Comparison of ENCODE assay signal across 23 cellular contexts in the genomic region with DNA sequence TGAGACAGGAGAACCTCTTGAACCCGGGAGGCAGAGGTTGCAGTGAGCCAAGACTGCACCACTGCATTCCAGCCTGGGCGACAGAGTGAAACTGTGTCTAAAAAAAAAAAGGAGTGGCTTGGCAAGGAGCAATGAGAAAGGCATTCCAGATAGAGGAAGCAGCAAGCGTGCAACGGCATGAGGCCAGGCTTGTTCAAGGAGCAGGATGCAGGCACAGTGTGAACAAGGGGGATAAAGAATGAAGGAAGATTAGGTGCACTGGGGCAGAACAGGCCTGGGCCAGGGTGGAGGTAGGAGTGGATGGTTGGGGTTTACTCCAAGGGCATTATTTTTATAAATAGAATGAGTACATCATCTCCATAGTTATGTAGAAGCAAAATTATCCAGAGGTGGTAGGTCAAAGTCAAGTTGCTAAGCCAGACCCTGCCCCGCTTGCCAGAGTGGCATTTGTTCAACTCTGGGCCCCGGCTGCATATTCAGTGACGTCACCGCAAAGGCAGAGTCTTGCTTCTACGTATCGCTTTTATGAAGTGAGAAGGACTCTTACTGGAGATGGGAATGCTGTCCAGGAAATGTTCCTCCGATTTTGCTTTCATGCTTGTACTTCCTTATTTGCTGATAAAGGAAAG.
DNase-seq lines count a peak whose midpoint lies in the region; ATAC-seq and TF ChIP-seq lines count a peak whose summit lies in the region.
"Had no signal": no experiment of that assay in that cellular context is flagged by ENCODE, and none has a peak within 500 bp of the region (broad histone marks: within the 10 kb centered on the region; RNA-seq: fewer than 3 reads in every experiment).

No MANE protein-coding gene starts in this region.

- no peaks in the 10 kb centered on the region for H3K9me3 ChIP-seq in heart left ventricle
- H3K9me3 ChIP-seq in mucosa of rectum (ENCODE audit: control insufficient read depth in 2 of 2, low read length in 2 of 2): no peaks in the 10 kb centered on the region
- H3K9me3 ChIP-seq: BLaER1 treated with 17β-estradiol and CSF1 and Interleukin-3, amounts not matched to agents 10 nM and 100 nM; SJCRH30; suprapubic skin had no signal

- H3K4me1 Mint-ChIP-seq in central memory CD8-positive, alpha-beta T cell: no peaks in the 10 kb centered on the region
- H3K4me1 Mint-ChIP-seq: activated naive CD4-positive, alpha-beta T cell treated with anti-CD3 and anti-CD28 coated beads, Interleukin-2, amount 10 ng/mL, durations not matched to agents 7 days and 5 days; naive B cell; stimulated activated memory B cell treated with anti-CD40 and anti-IgM and Interleukin-4, amounts not matched to agents 10 μg/mL and 1 μg/mL and 100 μg/mL, for 72 hours had no signal

- no peak overlapping the region for H4K5ac ChIP-seq in mesendoderm (ENCODE audit: low read length)

- H4K8ac ChIP-seq in mesendoderm (ENCODE audit: low read depth, low read length): no peak overlapping the region

- no peak overlapping the region for H3K18ac ChIP-seq in mesendoderm (ENCODE audit: low read length)

- H3K4me3 ChIP-seq in heart left ventricle (no peak overlapping the region), mucosa of rectum (ENCODE audit: low read length in 2 of 2) (no peak overlapping the region), mesendoderm (ENCODE audit: low read length) (no peak overlapping the region)
- H3K4me3 ChIP-seq: BLaER1 treated with 17β-estradiol and CSF1 and Interleukin-3, amounts not matched to agents 10 nM and 100 nM; lung; SJCRH30; suprapubic skin had no signal

- H3K27ac Mint-ChIP-seq in central memory CD8-positive, alpha-beta T cell (ENCODE audit: low read depth): peak overlapping the region; percentile 36
- H3K27ac Mint-ChIP-seq: activated CD8-positive, alpha-beta memory T cell treated with anti-CD3 and anti-CD28 coated beads, Interleukin-2, amount 10 ng/mL, durations not matched to agents 7 days and 5 days; activated naive CD4-positive, alpha-beta T cell treated with anti-CD3 and anti-CD28 coated beads, Interleukin-2, amount 10 ng/mL, durations not matched to agents 7 days and 5 days; stimulated activated memory B cell treated with anti-CD40 and anti-IgM and Interleukin-4, amounts not matched to agents 10 μg/mL and 1 μg/mL and 100 μg/mL, for 72 hours had no signal

- CTCF ChIA-PET in RWPE1 (lab: Yijun Ruan, JAX): no interaction called here

- 35 to 51% (median 47%) methylated on average over 11 of the region's 11 CpGs for WGBS in heart left ventricle, 4 donors
- WGBS in mesendoderm (ENCODE audit: extremely low coverage, insufficient coverage, low lambda C conversion rate): no CpG with 5 or more reads among the region's 11 CpGs

- H2BK15ac ChIP-seq in mesendoderm (replicated peaks; ENCODE audit: low read depth): no peak overlapping the region

- H3K56ac ChIP-seq in mesendoderm (ENCODE audit: low read length): no peak overlapping the region

- no peak overlapping the region for H3K4ac ChIP-seq in mesendoderm (ENCODE audit: low read depth, low read length)

- no peak overlapping the region for H3K23ac ChIP-seq in mesendoderm (ENCODE audit: low read length)

- DNase-seq in EH (ENCODE audit: low read depth) (peak; percentile 26), heart left ventricle (peak in 3 of 5 donors; percentile 14 to 42 (median 41)), C1 segment of cervical spinal cord (lab: John Stamatoyannopoulos, UW) (no peak), T-helper 9 cell (no peak), RWPE1 (ENCODE audit: low spot score) (no peak), mesendoderm (no peak)
- no peak for DNase-seq in central memory CD8-positive, alpha-beta T cell (ENCODE audit: low spot score in 2 of 2)
- DNase-seq: activated CD4-positive, alpha-beta T cell treated with anti-CD3 and anti-CD28 coated beads for 4 hours; activated CD8-positive, alpha-beta memory T cell treated with anti-CD3 and anti-CD28 coated beads, Interleukin-2, amount 10 ng/mL, durations not matched to agents 7 days and 5 days; activated naive CD4-positive, alpha-beta T cell treated with anti-CD3 and anti-CD28 coated beads, Interleukin-2, amount 10 ng/mL, durations not matched to agents 7 days and 5 days; effector memory CD4-positive, alpha-beta T cell; H9; naive B cell; NCI-H1092; NCI-H187 treated with DMSO at 0.1 percent for 48 hours; NCI-H345; NCI-H82; SJCRH30 had no signal

- no peak overlapping the region for H3K4me2 ChIP-seq in mesendoderm (ENCODE audit: low read length)
- H3K4me2 ChIP-seq: BLaER1 treated with 17β-estradiol and CSF1 and Interleukin-3, amounts not matched to agents 10 nM and 100 nM had no signal

- H3K9ac ChIP-seq in mucosa of rectum (ENCODE audit: low read depth in 1 of 2, low read length in 2 of 2): no peak overlapping the region
- no peak overlapping the region for H3K9ac ChIP-seq in mesendoderm (ENCODE audit: low read length)
- H3K9ac ChIP-seq: BLaER1 treated with 17β-estradiol and CSF1 and Interleukin-3, amounts not matched to agents 10 nM and 100 nM had no signal

- no peaks in the 10 kb centered on the region for H3K27me3 Mint-ChIP-seq in central memory CD8-positive, alpha-beta T cell
- H3K27me3 Mint-ChIP-seq: activated CD8-positive, alpha-beta memory T cell treated with anti-CD3 and anti-CD28 coated beads, Interleukin-2, amount 10 ng/mL, durations not matched to agents 7 days and 5 days; activated naive CD4-positive, alpha-beta T cell treated with anti-CD3 and anti-CD28 coated beads, Interleukin-2, amount 10 ng/mL, durations not matched to agents 7 days and 5 days; naive B cell; stimulated activated memory B cell treated with anti-CD40 and anti-IgM and Interleukin-4, amounts not matched to agents 10 μg/mL and 1 μg/mL and 100 μg/mL, for 72 hours had no signal

- no peak overlapping the region for H3K4me3 Mint-ChIP-seq in central memory CD8-positive, alpha-beta T cell
- H3K4me3 Mint-ChIP-seq: activated CD8-positive, alpha-beta memory T cell treated with anti-CD3 and anti-CD28 coated beads, Interleukin-2, amount 10 ng/mL, durations not matched to agents 7 days and 5 days; activated naive CD4-positive, alpha-beta T cell treated with anti-CD3 and anti-CD28 coated beads, Interleukin-2, amount 10 ng/mL, durations not matched to agents 7 days and 5 days; H9; naive B cell; stimulated activated memory B cell treated with anti-CD40 and anti-IgM and Interleukin-4, amounts not matched to agents 10 μg/mL and 1 μg/mL and 100 μg/mL, for 72 hours had no signal

- H3K9me3 Mint-ChIP-seq in central memory CD8-positive, alpha-beta T cell: no peaks in the 10 kb centered on the region
- H3K9me3 Mint-ChIP-seq: activated naive CD4-positive, alpha-beta T cell treated with anti-CD3 and anti-CD28 coated beads, Interleukin-2, amount 10 ng/mL, durations not matched to agents 7 days and 5 days; H9; stimulated activated memory B cell treated with anti-CD40 and anti-IgM and Interleukin-4, amounts not matched to agents 10 μg/mL and 1 μg/mL and 100 μg/mL, for 72 hours had no signal

- no peak overlapping the region for H2BK120ac ChIP-seq in mesendoderm (ENCODE audit: low read depth, low read length)

- H3K27ac ChIP-seq in heart left ventricle: no peak overlapping the region
- peak overlapping the region; percentile 35 to 52 for H3K27ac ChIP-seq in mucosa of rectum (ENCODE audit: low read depth in 2 of 2, low read length in 2 of 2)
- no peak overlapping the region for H3K27ac ChIP-seq in RWPE1
- H3K27ac ChIP-seq in mesendoderm (ENCODE audit: low read depth, low read length): no peak overlapping the region
- H3K27ac ChIP-seq: BLaER1 treated with 17β-estradiol and CSF1 and Interleukin-3, amounts not matched to agents 10 nM and 100 nM; SJCRH30; suprapubic skin had no signal

- TF ChIP-seq CTCF in heart left ventricle (IDR thresholded peaks at IDR 0.05) (no peak), RWPE1 (conservative IDR thresholded peaks at IDR 0.05; ENCODE audit: low read depth) (no peak)

- no peak for ATAC-seq in central memory CD8-positive, alpha-beta T cell (replicated peaks; ENCODE audit: extremely low read depth, poor library complexity, severe bottlenecking)
- ATAC-seq in heart left ventricle: peak; percentile 55 to 78 (median 66)
- ATAC-seq: activated CD8-positive, alpha-beta memory T cell treated with anti-CD3 and anti-CD28 coated beads, Interleukin-2, amount 10 ng/mL, durations not matched to agents 7 days and 5 days; stimulated activated memory B cell treated with anti-CD40 and anti-IgM and Interleukin-4, amounts not matched to agents 10 μg/mL and 1 μg/mL and 100 μg/mL, for 72 hours had no signal

- no peak overlapping the region for H2BK5ac ChIP-seq in mesendoderm (ENCODE audit: low read length)

- TF ChIP-seq POLR2A in heart left ventricle (IDR thresholded peaks at IDR 0.05): no peak

- H3K4me1 ChIP-seq in heart left ventricle (peaks cover 0 to 11% (median 0%) of the 10 kb centered on the region in 12 donors), mucosa of rectum (ENCODE audit: control insufficient read depth in 2 of 2, insufficient read depth in 2 of 2, low read length in 2 of 2) (peaks cover 0 to 14% of the 10 kb centered on the region in 2 donors), mesendoderm (ENCODE audit: control insufficient read depth, low read depth, low read length) (no peaks in the 10 kb centered on the region)
- H3K4me1 ChIP-seq: suprapubic skin had no signal

- H2AK5ac ChIP-seq in mesendoderm (ENCODE audit: low read length): no peak overlapping the region

- peaks cover 1% of the 10 kb centered on the region for H3K36me3 Mint-ChIP-seq in central memory CD8-positive, alpha-beta T cell (ENCODE audit: insufficient read depth)
- H3K36me3 Mint-ChIP-seq: activated CD8-positive, alpha-beta memory T cell treated with anti-CD3 and anti-CD28 coated beads, Interleukin-2, amount 10 ng/mL, durations not matched to agents 7 days and 5 days; activated naive CD4-positive, alpha-beta T cell treated with anti-CD3 and anti-CD28 coated beads, Interleukin-2, amount 10 ng/mL, durations not matched to agents 7 days and 5 days had no signal

- H3K36me3 ChIP-seq in heart left ventricle (peaks cover 0 to 18% (median 5%) of the 10 kb centered on the region in 9 donors), mucosa of rectum (ENCODE audit: control insufficient read depth in 2 of 2, insufficient read depth in 2 of 2, low read length in 2 of 2) (peaks cover 0 to 16% of the 10 kb centered on the region in 2 donors), mesendoderm (ENCODE audit: control insufficient read depth, insufficient read depth, low read length) (no peaks in the 10 kb centered on the region)
- H3K36me3 ChIP-seq: SJCRH30 had no signal

- POLR2A ChIA-PET in RWPE1 (lab: Yijun Ruan, JAX; ENCODE audit: low non-redundant PET): no interaction called here

- H3K27me3 ChIP-seq in heart left ventricle: no peaks in the 10 kb centered on the region
- H3K27me3 ChIP-seq in mucosa of rectum (ENCODE audit: control insufficient read depth in 2 of 2, insufficient read depth in 2 of 2, low read length in 2 of 2): no peaks in the 10 kb centered on the region
- H3K27me3 ChIP-seq in mesendoderm (ENCODE audit: insufficient read depth, low read length, poor library complexity): no peaks in the 10 kb centered on the region
- H3K27me3 ChIP-seq: BLaER1 treated with 17β-estradiol and CSF1 and Interleukin-3, amounts not matched to agents 10 nM and 100 nM; SJCRH30; suprapubic skin had no signal

- H3K79me1 ChIP-seq in mesendoderm (ENCODE audit: low read length): no peaks in the 10 kb centered on the region

- intact Hi-C loops in heart left ventricle (cut with DNase I): no loop called here

- H3K79me2 ChIP-seq in mesendoderm (ENCODE audit: control insufficient read depth, insufficient read depth, low read length): no peaks in the 10 kb centered on the region

Comparison
In these comparisons a context has a peak if more than half of its experiments do, and no peak if none do; other contexts are left out.
1. DNase-seq: peak in EH (single experiment) and heart left ventricle (3 of 5); none in central memory CD8-positive, alpha-beta T cell (0 of 2), C1 segment of cervical spinal cord (0 of 14), T-helper 9 cell (single experiment), RWPE1 (single experiment) and mesendoderm (single experiment).
2. H3K27ac ChIP-seq: peak in mucosa of rectum (2 of 2); none in heart left ventricle (0 of 12), RWPE1 (single experiment) and mesendoderm (single experiment).